ENCODE assay signal across 8 cellular contexts in genomic region chr18:45874501-45875184, GRCh38. TPM values are rescaled to one million over a fixed set of nuclear protein-coding genes. Genes with fewer than 3 reads are reported as not detected.
DNase-seq lines count a peak whose midpoint lies in the region; ATAC-seq, FAIRE-seq and TF ChIP-seq lines count a peak whose summit lies in the region.
"Had no signal": no experiment of that assay in that cellular context is flagged by ENCODE, and none has a peak within 500 bp of the region (broad histone marks: within the 10 kb centered on the region; RNA-seq: fewer than 3 reads in every experiment).

No MANE protein-coding gene starts in this region.

- TF ChIP-seq POLR2A in upper lobe of left lung (IDR thresholded peaks at IDR 0.05) = no peak

- no peaks in the 10 kb centered on the region for H3K27me3 ChIP-seq in upper lobe of left lung

- TF ChIP-seq CTCF in upper lobe of left lung (IDR thresholded peaks at IDR 0.05) = no peak

- no peaks in the 10 kb centered on the region for H3K9me3 ChIP-seq in upper lobe of left lung

- ATAC-seq in GM19455 (IDR thresholded peaks at IDR 0.05; ENCODE audit: unreplicated experiment) (peak; percentile 94), HG03442 (IDR thresholded peaks at IDR 0.05; ENCODE audit: unreplicated experiment) (peak; percentile 91), upper lobe of left lung (ENCODE audit: low FRiP score in 2 of 2) (no peak)

- H3K27ac ChIP-seq in upper lobe of left lung = no peak overlapping the region

- WGBS in upper lobe of left lung, 2 donors = 84 to 90% methylated on average over 5 of the region's 5 CpGs

- DNase-seq in activated T-cell treated with anti-CD3 and anti-CD28 coated beads for 4 hours (peak; percentile 23), foreskin melanocyte (no peak), upper lobe of left lung (no peak), HTR-8/SVneo (ENCODE audit: insufficient read length, low spot score) (no peak)
- peak; percentile 27 to 42 for DNase-seq in stimulated activated CD4-positive, alpha-beta T cell treated with anti-CD3 and anti-CD28 coated beads, Interleukin-4, amount 100 ng/mL, for 48 hours (ENCODE audit: low read depth in 2 of 2)

- TF ChIP-seq EP300 in upper lobe of left lung (IDR thresholded peaks at IDR 0.05) = no peak

- H3K4me3 ChIP-seq in upper lobe of left lung = no peak overlapping the region

- FAIRE-seq in HTR-8/SVneo (lab: Jason Lieb, UNC) = no peak
- FAIRE-seq: TTC549 had no signal

- no peaks in the 10 kb centered on the region for H3K4me1 ChIP-seq in upper lobe of left lung

- peaks cover 17 to 86% (median 36%) of the 10 kb centered on the region in 4 donors for H3K36me3 ChIP-seq in upper lobe of left lung

RNA-seq across cellular contexts. Expression of gene SIGLEC15, which starts 49.2 kb away (rescaled TPM):
- under 1 TPM in 3 of 6 donors, not detected in 3; 0.44 to 0.59 (median 0.52) TPM for total RNA-seq in upper lobe of left lung

Comparison
In these comparisons a context has a peak if more than half of its experiments do, and no peak if none do; other contexts are left out.
1. ATAC-seq: peak in GM19455 (single experiment) and HG03442 (single experiment); none in upper lobe of left lung (0 of 2).
2. DNase-seq: peak in activated T-cell treated with anti-CD3 and anti-CD28 coated beads for 4 hours (single experiment) and stimulated activated CD4-positive, alpha-beta T cell treated with anti-CD3 and anti-CD28 coated beads, Interleukin-4, amount 100 ng/mL, for 48 hours (2 of 2); none in foreskin melanocyte (single experiment), upper lobe of left lung (0 of 2) and HTR-8/SVneo (single experiment).